Comparison of ENCODE assay signal across 3 cellular contexts in the genomic region with DNA sequence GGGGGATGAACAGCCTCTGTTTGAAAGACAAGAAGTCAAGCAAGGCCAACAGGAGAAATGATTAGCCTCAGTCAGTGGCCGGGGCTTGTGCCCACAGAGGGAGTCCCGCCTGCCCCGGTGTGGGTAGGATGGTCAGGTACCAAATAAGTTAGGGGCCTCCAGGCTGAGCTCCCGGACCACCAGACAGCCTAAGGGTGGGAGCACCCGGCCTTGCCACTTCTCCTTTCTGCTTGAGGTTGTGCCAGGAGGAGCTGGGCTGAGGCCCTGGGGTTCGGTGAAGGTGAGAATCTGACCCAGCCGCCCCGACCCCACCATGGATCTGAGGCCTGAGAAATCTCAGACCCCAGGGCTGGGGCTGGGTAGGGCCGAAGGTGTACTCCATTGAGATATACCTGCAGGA.
"Had no signal": no experiment of that assay in that cellular context is flagged by ENCODE, and none has a peak within 500 bp of the region (broad histone marks: within the 10 kb centered on the region; RNA-seq: fewer than 3 reads in every experiment).

No MANE protein-coding gene starts in this region.

- ATAC-seq: GM12878 had no signal

- DNase-seq: GDM1, GF-D8 had no signal

- H3K4me3 ChIP-seq: GM12878 had no signal
